Comparison of ENCODE assay signal across 24 cellular contexts in the genomic region with DNA sequence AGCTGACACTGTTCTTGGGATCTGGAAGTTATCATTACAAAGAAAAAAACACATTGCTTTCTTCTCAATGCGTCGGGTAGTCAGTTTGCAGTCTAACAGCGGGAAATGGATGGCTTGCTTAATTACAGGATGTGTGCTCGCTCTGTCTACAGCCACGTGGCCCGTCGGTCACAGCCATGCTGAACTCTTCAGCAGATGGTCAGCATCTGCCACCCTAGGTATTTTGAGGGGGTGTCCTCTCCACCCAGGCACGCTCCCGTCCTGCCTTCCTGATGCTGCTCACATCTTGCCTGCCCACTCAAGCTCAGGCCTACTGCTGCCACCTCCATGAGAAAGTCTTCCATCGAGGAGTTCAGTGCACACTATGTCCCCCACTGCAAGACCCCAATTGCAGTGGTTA. TPM values are rescaled to one million over a fixed set of nuclear protein-coding genes. Genes with fewer than 3 reads are reported as not detected.
A peak's percentile ranks its signal among the peaks of the same experiment; 100 is the strongest.
DNase-seq lines count a peak whose midpoint lies in the region; ATAC-seq, FAIRE-seq and TF ChIP-seq lines count a peak whose summit lies in the region.
"Had no signal": no experiment of that assay in that cellular context is flagged by ENCODE, and none has a peak within 500 bp of the region (broad histone marks: within the 10 kb centered on the region; RNA-seq: fewer than 3 reads in every experiment).

No MANE protein-coding gene starts in this region.

- H3K79me2 ChIP-seq in SK-N-SH (ENCODE audit: insufficient read depth) (no peaks in the 10 kb centered on the region), K562 (ENCODE audit: control insufficient read depth, insufficient read depth, low read length) (no peaks in the 10 kb centered on the region), osteoblast (ENCODE audit: insufficient read depth, low read length) (no peaks in the 10 kb centered on the region)
- H3K79me2 ChIP-seq: hepatocyte had no signal

- H3K9me3 Mint-ChIP-seq in activated CD8-positive, alpha-beta memory T cell treated with anti-CD3 and anti-CD28 coated beads, Interleukin-2, amount 10 ng/mL, durations not matched to agents 7 days and 5 days (ENCODE audit: low read depth), result no peaks in the 10 kb centered on the region
- H3K9me3 Mint-ChIP-seq: dendritic cell treated with granulocyte-macrophage colony-stimulating factor and Interleukin-4, amounts not matched to agents 40 ng/mL and 50 ng/mL, for 4 days had no signal

- no peak overlapping the region for H3K4me2 ChIP-seq in SK-N-SH
- no peak overlapping the region for H3K4me2 ChIP-seq in K562 (ENCODE audit: insufficient read depth, low read length)
- H3K4me2 ChIP-seq in osteoblast (ENCODE audit: insufficient read depth, low read length), result no peak overlapping the region
- H3K4me2 ChIP-seq: hepatocyte had no signal

- 72% methylated on average over 10 of the region's 10 CpGs for WGBS in SK-N-SH (ENCODE audit: low lambda C conversion rate)
- WGBS in K562 (ENCODE audit: insufficient coverage, low coverage, missing lambda C conversion rate), result 3% methylated on average over 10 of the region's 10 CpGs

- TF ChIP-seq POLR2A in K562 (conservative IDR thresholded peaks at IDR 0.05), result no peak

- CTCF ChIA-PET in SK-N-SH (lab: Yijun Ruan, JAX), result interaction anchor here (0.8 to 3.8 kb wide), 5 partner anchors 9 to 403 kb away, joined by 3 to 47 read pairs (median 4); a partner anchor contains a TSS
- CTCF ChIA-PET in K562 (lab: Yijun Ruan, JAX; ENCODE audit: low intra/inter-chr PET ratio), result no interaction called here
- CTCF ChIA-PET in activated CD8-positive, alpha-beta memory T cell treated with anti-CD3 and anti-CD28 coated beads, Interleukin-2, amount 10 ng/mL, durations not matched to agents 7 days and 5 days (lab: Charles Lee), result interaction anchor here (10.2 kb wide), 1 partner anchor 8 kb away, joined by 130 read pairs; no protein-coding TSS in a partner anchor

- H3K4me3 Mint-ChIP-seq in activated CD8-positive, alpha-beta memory T cell treated with anti-CD3 and anti-CD28 coated beads, Interleukin-2, amount 10 ng/mL, durations not matched to agents 7 days and 5 days, result no peak overlapping the region
- H3K4me3 Mint-ChIP-seq: dendritic cell treated with granulocyte-macrophage colony-stimulating factor and Interleukin-4, amounts not matched to agents 40 ng/mL and 50 ng/mL, for 4 days had no signal

- in situ Hi-C loops in K562 (cut with MboI), result loop anchor here (10.0 kb wide), 1 partner anchor 567 kb away; no protein-coding TSS in a partner anchor

- TF ChIP-seq CTCF in SK-N-SH (IDR thresholded peaks at IDR 0.05) (no peak), K562 (IDR thresholded peaks at IDR 0.05 in 2 of 3, conservative IDR thresholded peaks at IDR 0.05 in 1 of 3; ENCODE audit: insufficient read depth in 2 of 3, low read depth in 1 of 3, low read length in 3 of 3) (no peak), osteoblast (IDR thresholded peaks at IDR 0.05; ENCODE audit: extremely low read depth, low read depth, low read length) (no peak)

- TF ChIP-seq EP300 in SK-N-SH (IDR thresholded peaks at IDR 0.05; ENCODE audit: borderline replicate concordance in 1 of 2, low read depth in 1 of 2, low read length in 1 of 2), result no peak
- TF ChIP-seq EP300 in K562 (IDR thresholded peaks at IDR 0.05; ENCODE audit: low read length), result no peak

- H3K9me3 ChIP-seq in SK-N-SH (no peaks in the 10 kb centered on the region), K562 (replicated peaks; ENCODE audit: control insufficient read depth, insufficient read depth, low read depth, low read length) (no peaks in the 10 kb centered on the region), osteoblast (ENCODE audit: low read depth, low read length) (no peaks in the 10 kb centered on the region)
- H3K9me3 ChIP-seq: right atrium auricular region had no signal

- H3K9me2 ChIP-seq in SK-N-SH, result no peaks in the 10 kb centered on the region

- H3K9ac ChIP-seq in SK-N-SH (no peak overlapping the region), K562 (ENCODE audit: insufficient read depth in 1 of 2, low read depth in 2 of 2, low read length in 2 of 2) (no peak overlapping the region)

- H3K36me3 Mint-ChIP-seq in activated CD8-positive, alpha-beta memory T cell treated with anti-CD3 and anti-CD28 coated beads, Interleukin-2, amount 10 ng/mL, durations not matched to agents 7 days and 5 days, result no peaks in the 10 kb centered on the region

- H3K4me1 Mint-ChIP-seq in activated CD8-positive, alpha-beta memory T cell treated with anti-CD3 and anti-CD28 coated beads, Interleukin-2, amount 10 ng/mL, durations not matched to agents 7 days and 5 days, result peaks cover 27% of the 10 kb centered on the region

- H3K4me1 ChIP-seq in SK-N-SH (ENCODE audit: control insufficient read depth in 1 of 2, insufficient read depth in 2 of 2, low read depth in 1 of 2, low read length in 1 of 2) (peaks cover 0 to 5% of the 10 kb centered on the region in 2 experiments; a peak in 1 of 4 replicates), K562 (replicated peaks in 1 of 2; ENCODE audit: control insufficient read depth in 2 of 2, insufficient read depth in 2 of 2, low read length in 2 of 2) (peaks cover 4% of the 10 kb centered on the region in 2 experiments; a peak in 3 of 5 replicates), osteoblast (ENCODE audit: insufficient read depth, low read length) (no peaks in the 10 kb centered on the region)
- H3K4me1 ChIP-seq: right atrium auricular region had no signal

- H3K36me3 ChIP-seq in SK-N-SH (replicated peaks in 1 of 2; ENCODE audit: control insufficient read depth in 1 of 2, insufficient read depth in 2 of 2, low read length in 1 of 2) (no peaks in the 10 kb centered on the region), K562 (ENCODE audit: control insufficient read depth, insufficient read depth, low read length) (no peaks in the 10 kb centered on the region), osteoblast (ENCODE audit: insufficient read depth, low read length) (no peaks in the 10 kb centered on the region)
- H3K36me3 ChIP-seq: cardiac muscle cell, right atrium auricular region had no signal

- intact Hi-C loops in K562 (cut with micrococcal nuclease), result loop anchor here (10.0 kb wide), 1 partner anchor 457 kb away; no protein-coding TSS in a partner anchor

- no peaks in the 10 kb centered on the region for H3K9me1 ChIP-seq in K562 (ENCODE audit: control insufficient read depth, insufficient read depth, low read length)

- H3K27ac Mint-ChIP-seq in activated CD8-positive, alpha-beta memory T cell treated with anti-CD3 and anti-CD28 coated beads, Interleukin-2, amount 10 ng/mL, durations not matched to agents 7 days and 5 days, result no peak overlapping the region
- H3K27ac Mint-ChIP-seq: dendritic cell treated with granulocyte-macrophage colony-stimulating factor and Interleukin-4, amounts not matched to agents 40 ng/mL and 50 ng/mL, for 4 days had no signal

- peak; percentile 46 for FAIRE-seq in K562 (lab: Jason Lieb, UNC)
- FAIRE-seq: A204.1, endothelial cell of umbilical vein, islet of Langerhans had no signal

- H4K20me1 ChIP-seq in SK-N-SH (ENCODE audit: insufficient read depth) (no peaks in the 10 kb centered on the region), K562 (replicated peaks; ENCODE audit: control insufficient read depth, insufficient read depth, low read length) (no peaks in the 10 kb centered on the region), osteoblast (ENCODE audit: insufficient read depth, low read length) (no peaks in the 10 kb centered on the region)

- no peak overlapping the region for H3K4me3 ChIP-seq in SK-N-SH (ENCODE audit: low read depth in 2 of 2, low read length in 1 of 2)
- H3K4me3 ChIP-seq in K562, result no peak overlapping the region
- H3K4me3 ChIP-seq in osteoblast (ENCODE audit: insufficient read depth, low read length), result no peak overlapping the region
- H3K4me3 ChIP-seq: cardiac muscle cell, hepatocyte, lung, right atrium auricular region had no signal

- no TSS peak for BruUV-seq in K562 (replicated peaks; lab: Mats Ljungman, UMichigan)

- POLR2A ChIA-PET in SK-N-SH (lab: Yijun Ruan, JAX), result no interaction called here
- POLR2A ChIA-PET in K562 (lab: Yijun Ruan, JAX), result interaction anchor here (1.3 kb wide), 1 partner anchor 22 kb away, joined by 3 read pairs; no protein-coding TSS in a partner anchor

- ATAC-seq in SK-N-SH treated with all-trans-retinoic acid at 6 μM for 48 hours (no peak), K562 (peak; percentile 15; the same call in 1 of the 3 replicates), HG02678 (IDR thresholded peaks at IDR 0.05; ENCODE audit: unreplicated experiment) (no peak)
- no peak for ATAC-seq in activated CD8-positive, alpha-beta memory T cell treated with anti-CD3 and anti-CD28 coated beads, Interleukin-2, amount 10 ng/mL, durations not matched to agents 7 days and 5 days

- H3K27ac ChIP-seq in SK-N-SH (ENCODE audit: low read depth in 2 of 2, low read length in 1 of 2) (no peak overlapping the region), K562 (ENCODE audit: extremely low read depth, low read depth, low read length) (no peak overlapping the region), osteoblast (ENCODE audit: low read depth, low read length) (no peak overlapping the region)
- H3K27ac ChIP-seq: cardiac muscle cell, hepatocyte, right atrium auricular region had no signal

- no peak for TF ChIP-seq RAD21 in SK-N-SH (IDR thresholded peaks at IDR 0.05; ENCODE audit: low read length)
- TF ChIP-seq RAD21 in K562 (CRISPR knock-in tag; conservative IDR thresholded peaks at IDR 0.05 in 1 of 2, IDR thresholded peaks at IDR 0.05 in 1 of 2), result no peak

- H2AFZ ChIP-seq in SK-N-SH (ENCODE audit: low read depth), result no peak overlapping the region
- H2AFZ ChIP-seq in K562 (ENCODE audit: low read depth, low read length), result no peak overlapping the region
- no peak overlapping the region for H2AFZ ChIP-seq in osteoblast (ENCODE audit: low read length)
- H2AFZ ChIP-seq: hepatocyte had no signal

- DNase-seq in SK-N-SH (peak; percentile 60), NCI-H1417 (lab: John Stamatoyannopoulos, UW) (peak in 2 of 3 experiments; percentile 63 to 90), K562 (ENCODE audit: extremely low read depth in 1 of 4, low spot score in 3 of 4) (no peak), osteoblast (ENCODE audit: insufficient read length, low spot score, missing footprints) (peak; percentile 73), putamen (ENCODE audit: low spot score) (no peak)
- no peak for DNase-seq in activated CD8-positive, alpha-beta memory T cell treated with anti-CD3 and anti-CD28 coated beads, Interleukin-2, amount 10 ng/mL, durations not matched to agents 7 days and 5 days
- DNase-seq: activated CD4-positive, alpha-beta T cell treated with anti-CD3 and anti-CD28 coated beads for 4 hours; activated gamma-delta T cell; amygdala; HCEC 1CT; nucleus accumbens; SW 1271 had no signal

- H3K27me3 Mint-ChIP-seq in activated CD8-positive, alpha-beta memory T cell treated with anti-CD3 and anti-CD28 coated beads, Interleukin-2, amount 10 ng/mL, durations not matched to agents 7 days and 5 days, result no peaks in the 10 kb centered on the region

- H3K27me3 ChIP-seq in SK-N-SH (ENCODE audit: insufficient read depth) (peaks cover 56% of the 10 kb centered on the region), K562 (ENCODE audit: control insufficient read depth in 2 of 2, insufficient read depth in 2 of 2, low read length in 2 of 2) (peaks cover 53 to 73% of the 10 kb centered on the region in 2 experiments), osteoblast (ENCODE audit: insufficient read depth, low read length) (peaks cover 42% of the 10 kb centered on the region)
- H3K27me3 ChIP-seq: cardiac muscle cell, right atrium auricular region had no signal

- no peaks in the 10 kb centered on the region for H3F3A ChIP-seq in SK-N-SH (replicated peaks; ENCODE audit: insufficient read depth)

RNA-seq across cellular contexts. Expression of a gene that starts 20.3 kb away (rescaled TPM):
- polyA plus RNA-seq in SK-N-SH (2012; rRNA removed), result not detected in 2 replicates
- not detected in 2 replicates for polyA plus RNA-seq in SK-N-SH (2012; cell fraction: cytosol; rRNA removed)
- polyA plus RNA-seq in SK-N-SH (2012; cell fraction: nucleus; rRNA removed), result not detected in 2 replicates
- total RNA-seq in K562 (2011; cell fraction: chromatin; rRNA removed; ENCODE audit: low replicate concordance), result not detected in 2 replicates
- not detected in 2 replicates for total RNA-seq in K562 (2011; cell fraction: nucleolus; rRNA removed)
- total RNA-seq in K562 (2011; cell fraction: nucleoplasm; rRNA removed), result not detected in 2 replicates
- not detected in 2 replicates for total RNA-seq in K562 (2014; rRNA removed)
- not detected in 2 replicates for total RNA-seq in K562 (2014; rRNA removed; fragmentation: Illumina TruSeq; extraction: Trizol)
- total RNA-seq in K562 (2015; rRNA removed; fragmentation: Illumina TruSeq; extraction: Trizol), result 0.04 TPM in 1 of 2 replicates, not detected in the other
- 0.11 and 0.27 TPM in 2 replicates for total RNA-seq in K562 (2021)
- polyA plus RNA-seq in K562 (2011; rRNA removed), result not detected in 2 replicates
- polyA plus RNA-seq in K562 (2011; cell fraction: cytosol; rRNA removed), result not detected in 2 replicates
- not detected in 2 replicates for polyA plus RNA-seq in K562 (2011; cell fraction: nucleus; rRNA removed)
- 0.05 TPM in 1 of 2 replicates, not detected in the other for polyA plus RNA-seq in K562 (2012)
- polyA plus RNA-seq in K562 (2014; fragmentation: Illumina TruSeq; extraction: Trizol), result not detected in 2 replicates
- not detected for polyA plus RNA-seq in K562 (2014; fragmentation: Nextera tagmentation; extraction: Ambion mirVana)
- polyA plus RNA-seq in K562 (2014; rRNA removed), result not detected in 2 replicates
- not detected in 2 replicates for polyA minus RNA-seq in K562 (2011; rRNA and poly(A)+ RNA removed)
- polyA minus RNA-seq in K562 (2011; cell fraction: cytosol; rRNA and poly(A)+ RNA removed), result not detected in 2 replicates
- not detected in 2 replicates for polyA minus RNA-seq in K562 (2011; cell fraction: nucleus; rRNA and poly(A)+ RNA removed)
- 0.72 and 1.5 TPM in 2 replicates for total RNA-seq in osteoblast
- total RNA-seq in activated CD8-positive, alpha-beta memory T cell treated with anti-CD3 and anti-CD28 coated beads, Interleukin-2, amount 10 ng/mL, durations not matched to agents 7 days and 5 days, result under 1 TPM in 1 of 2 experiments, not detected in 1; 0.12 TPM
- total RNA-seq: endothelial cell of umbilical vein had no signal
- polyA plus RNA-seq: endothelial cell of umbilical vein had no signal

RNA-seq across cellular contexts. Expression of a gene that starts 39.6 kb away (rescaled TPM):
- polyA plus RNA-seq in SK-N-SH (2012; rRNA removed) (1.8 TPM in 2 replicates), K562 (2011; rRNA removed) (4.9 and 8.1 TPM in 2 replicates), K562 (2014; fragmentation: Illumina TruSeq; extraction: Trizol) (13.6 and 16.7 TPM in 2 replicates), K562 (2014; fragmentation: Nextera tagmentation; extraction: Ambion mirVana) (1 to 10 TPM; 2.1 to 2.3 TPM), K562 (2014; rRNA removed) (9.7 and 10.0 TPM in 2 replicates)
- polyA plus RNA-seq in SK-N-SH (2012; cell fraction: cytosol; rRNA removed), result 1.4 and 1.8 TPM in 2 replicates
- 4.4 and 5.6 TPM in 2 replicates for polyA plus RNA-seq in SK-N-SH (2012; cell fraction: nucleus; rRNA removed)
- total RNA-seq in K562 (2011; cell fraction: chromatin; rRNA removed; ENCODE audit: low replicate concordance), result 30.4 and 31.9 TPM in 2 replicates
- 15.9 and 17.5 TPM in 2 replicates for total RNA-seq in K562 (2011; cell fraction: nucleolus; rRNA removed)
- total RNA-seq in K562 (2011; cell fraction: nucleoplasm; rRNA removed), result 20.6 and 29.6 TPM in 2 replicates
- total RNA-seq in K562 (2014; rRNA removed) (11.0 and 13.0 TPM in 2 replicates), K562 (2014; rRNA removed; fragmentation: Illumina TruSeq; extraction: Trizol) (9.9 and 11.9 TPM in 2 replicates), K562 (2015; rRNA removed; fragmentation: Illumina TruSeq; extraction: Trizol) (14.1 and 14.4 TPM in 2 replicates), K562 (2021) (12.6 and 13.1 TPM in 2 replicates), osteoblast (8.5 and 10.5 TPM in 2 replicates)
- polyA plus RNA-seq in K562 (2011; cell fraction: cytosol; rRNA removed), result 3.5 and 6.6 TPM in 2 replicates
- polyA plus RNA-seq in K562 (2011; cell fraction: nucleus; rRNA removed), result 14.3 and 27.5 TPM in 2 replicates
- 8.7 and 10.6 TPM in 2 replicates for polyA plus RNA-seq in K562 (2012)
- polyA minus RNA-seq in K562 (2011; rRNA and poly(A)+ RNA removed), result 8.8 and 10.5 TPM in 2 replicates
- polyA minus RNA-seq in K562 (2011; cell fraction: cytosol; rRNA and poly(A)+ RNA removed), result 4.8 and 6.0 TPM in 2 replicates
- 21.9 and 22.3 TPM in 2 replicates for polyA minus RNA-seq in K562 (2011; cell fraction: nucleus; rRNA and poly(A)+ RNA removed)
- 1 to 10 TPM; 1.1 to 1.3 TPM for total RNA-seq in activated CD8-positive, alpha-beta memory T cell treated with anti-CD3 and anti-CD28 coated beads, Interleukin-2, amount 10 ng/mL, durations not matched to agents 7 days and 5 days

RNA-seq across cellular contexts. Expression of a gene that starts 49.4 kb away (rescaled TPM):
- polyA plus RNA-seq in SK-N-SH (2012; rRNA removed) (not detected in 2 replicates), K562 (2011; rRNA removed) (not detected in 2 replicates), K562 (2014; fragmentation: Illumina TruSeq; extraction: Trizol) (not detected in 2 replicates), K562 (2014; fragmentation: Nextera tagmentation; extraction: Ambion mirVana) (not detected), K562 (2014; rRNA removed) (not detected in 2 replicates)
- polyA plus RNA-seq in SK-N-SH (2012; cell fraction: cytosol; rRNA removed), result not detected in 2 replicates
- polyA plus RNA-seq in SK-N-SH (2012; cell fraction: nucleus; rRNA removed), result not detected in 2 replicates
- total RNA-seq in K562 (2011; cell fraction: chromatin; rRNA removed; ENCODE audit: low replicate concordance), result not detected in 2 replicates
- total RNA-seq in K562 (2011; cell fraction: nucleolus; rRNA removed), result not detected in 2 replicates
- not detected in 2 replicates for total RNA-seq in K562 (2011; cell fraction: nucleoplasm; rRNA removed)
- total RNA-seq in K562 (2014; rRNA removed) (not detected in 2 replicates), K562 (2014; rRNA removed; fragmentation: Illumina TruSeq; extraction: Trizol) (not detected in 2 replicates), K562 (2015; rRNA removed; fragmentation: Illumina TruSeq; extraction: Trizol) (not detected in 2 replicates), K562 (2021) (not detected in 2 replicates), osteoblast (not detected in 2 replicates)
- not detected in 2 replicates for polyA plus RNA-seq in K562 (2011; cell fraction: cytosol; rRNA removed)
- polyA plus RNA-seq in K562 (2011; cell fraction: nucleus; rRNA removed), result not detected in 2 replicates
- polyA plus RNA-seq in K562 (2012), result not detected in 2 replicates
- polyA minus RNA-seq in K562 (2011; rRNA and poly(A)+ RNA removed), result not detected in 2 replicates
- not detected in 2 replicates for polyA minus RNA-seq in K562 (2011; cell fraction: cytosol; rRNA and poly(A)+ RNA removed)
- polyA minus RNA-seq in K562 (2011; cell fraction: nucleus; rRNA and poly(A)+ RNA removed), result not detected in 2 replicates
- total RNA-seq in activated CD8-positive, alpha-beta memory T cell treated with anti-CD3 and anti-CD28 coated beads, Interleukin-2, amount 10 ng/mL, durations not matched to agents 7 days and 5 days, result not detected
- total RNA-seq: endothelial cell of umbilical vein, fibroblast of villous mesenchyme, hepatocyte had no signal
- polyA plus RNA-seq: BJ, endothelial cell of umbilical vein had no signal

Comparison
In these comparisons a context has a peak if more than half of its experiments do, and no peak if none do; other contexts are left out.
1. DNase-seq: peak in SK-N-SH (single experiment), NCI-H1417 (2 of 3) and osteoblast (single experiment); none in K562 (0 of 4), putamen (single experiment) and activated CD8-positive, alpha-beta memory T cell treated with anti-CD3 and anti-CD28 coated beads, Interleukin-2, amount 10 ng/mL, durations not matched to agents 7 days and 5 days (single experiment).